9 cellular contexts compared by ENCODE assay signal in the genomic region with DNA sequence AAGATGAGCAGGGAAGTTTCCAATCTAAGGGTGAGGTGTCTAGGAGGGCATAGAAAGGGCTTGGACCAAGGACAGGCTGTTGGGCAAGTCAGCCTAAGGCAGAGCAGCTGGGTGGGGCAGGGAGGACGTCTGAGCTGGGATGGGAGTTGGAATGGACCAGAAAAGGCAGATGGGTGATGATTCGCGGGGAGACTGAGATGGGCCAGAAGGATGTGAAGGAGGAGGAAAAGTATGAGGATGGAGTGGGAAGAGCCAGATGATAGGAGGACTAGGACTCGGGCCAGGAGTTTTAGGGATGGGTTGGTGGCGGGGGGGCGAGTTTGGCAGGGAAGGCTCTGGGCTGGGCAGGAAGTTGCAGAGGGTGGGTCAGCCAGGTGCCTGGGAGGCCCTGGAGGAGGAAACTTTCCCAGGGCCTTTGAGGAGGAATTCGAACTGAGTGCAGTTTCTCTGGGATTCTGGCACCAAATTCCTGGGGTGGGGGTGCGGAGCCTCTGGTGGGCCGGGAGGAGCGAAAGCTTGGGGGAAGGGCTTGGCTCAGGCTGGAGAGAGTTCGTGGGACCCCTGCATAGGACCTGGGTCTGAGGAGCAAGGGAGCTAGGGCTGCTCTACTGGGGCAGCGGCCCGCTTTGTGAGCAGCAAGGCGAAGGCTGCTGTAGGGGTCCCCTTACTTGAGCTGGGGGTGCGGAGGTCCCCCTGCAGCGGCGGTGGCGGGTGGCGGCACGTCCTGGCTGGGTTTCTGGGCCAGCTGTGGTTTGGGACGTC. TPM values are rescaled to one million over a fixed set of nuclear protein-coding genes. Genes with fewer than 3 reads are reported as not detected.
DNase-seq lines count a peak whose midpoint lies in the region; ATAC-seq and TF ChIP-seq lines count a peak whose summit lies in the region.
"Had no signal": no experiment of that assay in that cellular context is flagged by ENCODE, and none has a peak within 500 bp of the region (broad histone marks: within the 10 kb centered on the region; RNA-seq: fewer than 3 reads in every experiment).

No MANE protein-coding gene starts in this region.

- DNase-seq in KBM-7 (peak; percentile 21), chondrocyte (ENCODE audit: low spot score) (no peak), left kidney (ENCODE audit: low read depth, low spot score) (peak; percentile 92), testis (peak; percentile 58), NCI-H526 treated with DMSO at 0.1 percent for 48 hours (lab: John Stamatoyannopoulos, UW) (no peak), NCI-H345 (lab: John Stamatoyannopoulos, UW) (no peak)
- DNase-seq: WERI-Rb-1 had no signal

- H3K4me3 Mint-ChIP-seq in chondrocyte (ENCODE audit: unreplicated experiment) = peak overlapping the region; percentile 64

- peaks cover 31% of the 10 kb centered on the region for H3K4me1 Mint-ChIP-seq in chondrocyte (ENCODE audit: low read depth)

- no peaks in the 10 kb centered on the region for H3K9me3 Mint-ChIP-seq in chondrocyte (ENCODE audit: low read depth)

- TF ChIP-seq CTCF in chondrocyte (IDR thresholded peaks at IDR 0.05) (no peak), testis (IDR thresholded peaks at IDR 0.05) (no peak)

- in situ Hi-C loops in KBM-7 (cut with MboI; ENCODE audit: low pct_unique_long_range_greater_than_20kb, low sequenced_read_pairs) = no loop called here

- H3K36me3 Mint-ChIP-seq in chondrocyte (ENCODE audit: low read depth) = peaks cover 3% of the 10 kb centered on the region

- no peak for ATAC-seq in GM19397 (IDR thresholded peaks at IDR 0.05; ENCODE audit: unreplicated experiment)
- ATAC-seq in HG03432 (IDR thresholded peaks at IDR 0.05; ENCODE audit: unreplicated experiment) = no peak

- intact Hi-C loops in testis (cut with DNase I; ENCODE audit: low total_unique reads) = no loop called here

- 11 to 19% methylated on average over 7 to 10 of the region's 21 CpGs for WGBS in testis, 2 donors

- peak overlapping the region; percentile 92 for H3K27ac Mint-ChIP-seq in chondrocyte (ENCODE audit: unreplicated experiment)

- TF ChIP-seq POLR2A in testis (IDR thresholded peaks at IDR 0.05) = no peak

- H3K27me3 ChIP-seq in testis = no peaks in the 10 kb centered on the region

- no peaks in the 10 kb centered on the region for H3K9me3 ChIP-seq in testis

- no peak overlapping the region for H3K4me3 ChIP-seq in testis

- peak overlapping the region; percentile 44 to 75 for H3K27ac ChIP-seq in testis
- H3K27ac ChIP-seq: WERI-Rb-1 had no signal

- H3K36me3 ChIP-seq in testis (ENCODE audit: low read depth, missing control alignments) = no peaks in the 10 kb centered on the region

- H3K4me1 ChIP-seq in testis = no peaks in the 10 kb centered on the region

- H3K27me3 Mint-ChIP-seq in chondrocyte (ENCODE audit: low read depth) = no peaks in the 10 kb centered on the region

RNA-seq across cellular contexts. Expression of gene TIMP1, which starts 8.7 kb away (rescaled TPM):
- total RNA-seq in chondrocyte (599 to 671 TPM (median 633 TPM) in 3 replicates), testis (100 to 1,000 TPM; 535 to 995 TPM)
- 708 TPM for polyA plus RNA-seq in testis (ENCODE audit: insufficient read depth, low read depth, low replicate concordance)

RNA-seq across cellular contexts. Expression of gene ARAF, which starts 12.5 kb away (rescaled TPM):
- total RNA-seq in chondrocyte (53.6 to 67.8 TPM (median 61.9 TPM) in 3 replicates), testis (10 to 100 TPM; 29.8 to 44.3 TPM)
- polyA plus RNA-seq in testis (ENCODE audit: insufficient read depth, low read depth, low replicate concordance) = 34.4 TPM

RNA-seq across cellular contexts. Expression of gene SYN1, which starts 46.1 kb away (rescaled TPM):
- total RNA-seq in chondrocyte (2.6 to 5.9 TPM (median 3.7 TPM) in 3 replicates), testis (1 to 10 TPM; 2.8 to 3.4 TPM)
- polyA plus RNA-seq in testis (ENCODE audit: insufficient read depth, low read depth, low replicate concordance) = 3.5 TPM

RNA-seq across cellular contexts. Expression of gene CFP, which starts 56.2 kb away (rescaled TPM):
- total RNA-seq in chondrocyte (0.60 to 0.87 TPM (median 0.77 TPM) in 3 replicates), testis (1 to 10 TPM; 1.9 to 2.8 TPM)
- 4.4 TPM for polyA plus RNA-seq in testis (ENCODE audit: insufficient read depth, low read depth, low replicate concordance)

Comparison
In these comparisons a context has a peak if more than half of its experiments do, and no peak if none do; other contexts are left out.
1. DNase-seq: peak in KBM-7 (single experiment), left kidney (single experiment) and testis (single experiment); none in chondrocyte (single experiment), NCI-H526 treated with DMSO at 0.1 percent for 48 hours (single experiment) and NCI-H345 (single experiment).